Comparison of ENCODE assay signal across 25 cellular contexts in the genomic region with DNA sequence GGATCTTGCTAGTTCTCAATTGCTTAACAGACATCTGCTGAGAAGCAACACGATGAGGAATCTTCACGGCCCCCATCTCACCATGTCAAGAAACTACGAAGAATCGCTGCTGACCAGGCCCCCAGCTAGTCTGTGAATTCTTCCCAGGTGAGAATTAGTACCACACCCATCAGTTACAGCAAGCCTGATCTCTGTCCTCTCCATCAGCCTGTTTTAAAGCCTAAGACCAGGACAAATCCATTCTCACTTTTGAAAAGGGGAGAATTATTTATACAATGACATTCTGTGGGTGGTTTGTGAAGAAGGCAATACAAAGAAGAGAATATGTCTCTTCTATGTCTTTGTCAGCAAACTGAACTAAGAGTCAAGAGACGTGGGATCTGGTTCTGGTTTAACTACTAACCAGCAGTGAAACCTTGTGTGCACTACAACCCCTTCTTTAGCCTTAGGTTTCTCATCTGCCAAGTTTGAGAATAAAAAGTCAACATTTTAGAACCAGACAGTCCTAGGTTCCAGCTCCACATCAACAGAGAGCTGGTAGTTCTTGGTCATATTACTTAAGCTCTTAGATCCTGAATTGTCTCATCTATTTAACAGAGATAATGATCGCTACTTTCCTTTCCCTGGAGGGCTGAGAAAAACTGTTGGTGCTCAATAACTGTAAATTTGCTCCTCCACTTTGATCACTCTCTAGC.
DNase-seq lines count a peak whose midpoint lies in the region; ATAC-seq, FAIRE-seq and TF ChIP-seq lines count a peak whose summit lies in the region.
"Had no signal": no experiment of that assay in that cellular context is flagged by ENCODE, and none has a peak within 500 bp of the region (broad histone marks: within the 10 kb centered on the region; RNA-seq: fewer than 3 reads in every experiment).

No MANE protein-coding gene starts in this region.

- TF ChIP-seq CTCF in liver (IDR thresholded peaks at IDR 0.05; ENCODE audit: low read depth, low read length, missing input control) (no peak), HepG2 (CRISPR knock-in tag; IDR thresholded peaks at IDR 0.05) (no peak), K562 (IDR thresholded peaks at IDR 0.05 in 2 of 3, conservative IDR thresholded peaks at IDR 0.05 in 1 of 3; ENCODE audit: insufficient read depth in 2 of 3, low read depth in 1 of 3, low read length in 3 of 3) (no peak), neural progenitor cell (IDR thresholded peaks at IDR 0.05) (no peak)

- no TSS peak for BruUV-seq in HepG2 (replicated peaks; lab: Mats Ljungman, UMichigan)
- BruUV-seq in K562 (replicated peaks; lab: Mats Ljungman, UMichigan) = no TSS peak

- H3K27me3 Mint-ChIP-seq in neural progenitor cell (ENCODE audit: insufficient read depth, low read depth) = peaks cover 2% of the 10 kb centered on the region

- TF ChIP-seq EP300 in HepG2 (IDR thresholded peaks at IDR 0.05; ENCODE audit: low read depth in 2 of 2, low read length in 2 of 2) = no peak
- no peak for TF ChIP-seq EP300 in HepG2 (CRISPR knock-in tag; IDR thresholded peaks at IDR 0.05; ENCODE audit: borderline replicate concordance)
- no peak for TF ChIP-seq EP300 in K562 (IDR thresholded peaks at IDR 0.05; ENCODE audit: low read length)

- H2AFZ ChIP-seq in HepG2 (ENCODE audit: low read length) = no peak overlapping the region
- no peak overlapping the region for H2AFZ ChIP-seq in K562 (ENCODE audit: low read depth, low read length)
- H2AFZ ChIP-seq in neural progenitor cell (replicated peaks) = peak overlapping the region; percentile 3
- H2AFZ ChIP-seq: GM23338 had no signal

- H3K27me3 ChIP-seq in liver (ENCODE audit: control insufficient read depth in 4 of 4, insufficient read depth in 4 of 4, low read length in 3 of 4) (no peaks in the 10 kb centered on the region), HepG2 (ENCODE audit: control insufficient read depth in 1 of 2, insufficient read depth in 2 of 2, low read length in 2 of 2) (no peaks in the 10 kb centered on the region), K562 (ENCODE audit: control insufficient read depth in 2 of 2, insufficient read depth in 2 of 2, low read length in 2 of 2) (no peaks in the 10 kb centered on the region), neural progenitor cell (no peaks in the 10 kb centered on the region)
- H3K27me3 ChIP-seq: BE2C; BLaER1 treated with 17β-estradiol and CSF1 and Interleukin-3, amounts not matched to agents 10 nM and 100 nM had no signal

- no peaks in the 10 kb centered on the region for H3K9me3 Mint-ChIP-seq in neural progenitor cell
- H3K9me3 Mint-ChIP-seq: GM23338 had no signal

- CTCF ChIA-PET in HepG2 (lab: Yijun Ruan, JAX; ENCODE audit: low intra/inter-chr PET ratio, low total read pairs) = no interaction called here
- CTCF ChIA-PET in K562 (lab: Yijun Ruan, JAX; ENCODE audit: low intra/inter-chr PET ratio) = no interaction called here

- no peak for TF ChIP-seq POLR2A in HepG2 (IDR thresholded peaks at IDR 0.05; ENCODE audit: insufficient read depth in 1 of 2, low read depth in 2 of 2, low read length in 2 of 2)
- no peak for TF ChIP-seq POLR2A in K562 (conservative IDR thresholded peaks at IDR 0.05)

- H3K36me3 Mint-ChIP-seq in neural progenitor cell = no peaks in the 10 kb centered on the region
- H3K36me3 Mint-ChIP-seq: CD14-positive monocyte; CD8-positive, alpha-beta memory T cell had no signal

- no peaks in the 10 kb centered on the region for H4K20me1 ChIP-seq in HepG2 (ENCODE audit: insufficient read depth, low read length)
- no peaks in the 10 kb centered on the region for H4K20me1 ChIP-seq in K562 (replicated peaks; ENCODE audit: control insufficient read depth, insufficient read depth, low read length)
- no peaks in the 10 kb centered on the region for H4K20me1 ChIP-seq in neural progenitor cell (ENCODE audit: low read depth)
- H4K20me1 ChIP-seq: BLaER1 treated with 17β-estradiol and CSF1 and Interleukin-3, amounts not matched to agents 10 nM and 100 nM had no signal

- H3K36me3 ChIP-seq in liver (ENCODE audit: control insufficient read depth in 4 of 4, insufficient read depth in 3 of 4, low read depth in 1 of 4, low read length in 3 of 4) (no peaks in the 10 kb centered on the region), HepG2 (replicated peaks in 1 of 2; ENCODE audit: control insufficient read depth in 1 of 2, insufficient read depth in 2 of 2, low read length in 2 of 2) (no peaks in the 10 kb centered on the region), K562 (ENCODE audit: control insufficient read depth, insufficient read depth, low read length) (no peaks in the 10 kb centered on the region), neural progenitor cell (no peaks in the 10 kb centered on the region)
- H3K36me3 ChIP-seq: BE2C; BLaER1 treated with 17β-estradiol and CSF1 and Interleukin-3, amounts not matched to agents 10 nM and 100 nM had no signal

- intact Hi-C loops in HepG2 (cut with micrococcal nuclease; ENCODE audit: unreplicated experiment) = no loop called here
- intact Hi-C loops in K562 (cut with micrococcal nuclease) = no loop called here

- ATAC-seq in HepG2 (no peak), K562 (no peak)
- ATAC-seq: A549, GM23338, HCT116 had no signal

- in situ Hi-C loops in HepG2 (cut with HindIII; ENCODE audit: extremely low pct_ligation_motif_present, low pct_unique_long_range_greater_than_20kb) = no loop called here
- in situ Hi-C loops in K562 (cut with MboI) = no loop called here

- 80% methylated on average over 6 of the region's 6 CpGs for WGBS in liver
- 3% methylated on average over 5 of the region's 6 CpGs for WGBS in HepG2 (ENCODE audit: low lambda C conversion rate)
- 0% methylated on average over 6 of the region's 6 CpGs for WGBS in K562 (ENCODE audit: insufficient coverage, low coverage, missing lambda C conversion rate)

- FAIRE-seq in HepG2 (lab: Jason Lieb, UNC) = no peak
- no peak for FAIRE-seq in K562 (lab: Jason Lieb, UNC)
- FAIRE-seq: A549, D721Med, GM12878, GM19239 had no signal

- H3K27ac Mint-ChIP-seq in neural progenitor cell = no peak overlapping the region
- H3K27ac Mint-ChIP-seq: CD14-positive monocyte; CD4-positive, alpha-beta T cell; CD8-positive, alpha-beta memory T cell; GM23338; H9 had no signal

- H3K4me1 Mint-ChIP-seq in neural progenitor cell = no peaks in the 10 kb centered on the region
- H3K4me1 Mint-ChIP-seq: CD14-positive monocyte; CD8-positive, alpha-beta memory T cell; GM23338; H9 had no signal

- H3K27ac ChIP-seq in liver (ENCODE audit: low read depth in 1 of 2, low read length in 2 of 2) (peak overlapping the region; percentile 15 to 46), HepG2 (ENCODE audit: extremely low read length, insufficient read depth, low read length) (no peak overlapping the region), K562 (ENCODE audit: extremely low read depth, low read depth, low read length) (no peak overlapping the region), neural progenitor cell (no peak overlapping the region)
- H3K27ac ChIP-seq: A549; BLaER1 treated with 17β-estradiol and CSF1 and Interleukin-3, amounts not matched to agents 10 nM and 100 nM had no signal

- H3F3A ChIP-seq in neural progenitor cell (ENCODE audit: low read depth) = no peaks in the 10 kb centered on the region

- POLR2A ChIA-PET in HepG2 (lab: Yijun Ruan, JAX) (no interaction called here), K562 (lab: Yijun Ruan, JAX) (no interaction called here)

- peak overlapping the region in 1 of 2 donors; percentile 42 for H3K9ac ChIP-seq in liver (ENCODE audit: low read depth in 1 of 2, low read length in 2 of 2)
- H3K9ac ChIP-seq in HepG2 (ENCODE audit: insufficient read depth, low read depth, low read length) = no peak overlapping the region
- no peak overlapping the region for H3K9ac ChIP-seq in K562 (ENCODE audit: insufficient read depth in 1 of 2, low read depth in 2 of 2, low read length in 2 of 2)
- no peak overlapping the region for H3K9ac ChIP-seq in neural progenitor cell
- H3K9ac ChIP-seq: BLaER1 treated with 17β-estradiol and CSF1 and Interleukin-3, amounts not matched to agents 10 nM and 100 nM had no signal

- H3K79me2 ChIP-seq in HepG2 (ENCODE audit: insufficient read depth, low read length) (no peaks in the 10 kb centered on the region), K562 (ENCODE audit: control insufficient read depth, insufficient read depth, low read length) (no peaks in the 10 kb centered on the region), neural progenitor cell (ENCODE audit: low read depth) (no peaks in the 10 kb centered on the region)

- H3K4me3 Mint-ChIP-seq in neural progenitor cell = no peak overlapping the region
- H3K4me3 Mint-ChIP-seq: CD14-positive monocyte; CD4-positive, alpha-beta T cell; CD8-positive, alpha-beta memory T cell; GM23338; H9 had no signal

- H3K4me2 ChIP-seq in HepG2 (ENCODE audit: low read depth, low read length) = no peak overlapping the region
- H3K4me2 ChIP-seq in K562 (ENCODE audit: insufficient read depth, low read length) = no peak overlapping the region
- no peak overlapping the region for H3K4me2 ChIP-seq in neural progenitor cell
- H3K4me2 ChIP-seq: A549; BLaER1 treated with 17β-estradiol and CSF1 and Interleukin-3, amounts not matched to agents 10 nM and 100 nM; GM23338 had no signal

- no peaks in the 10 kb centered on the region for H3K9me3 ChIP-seq in liver (ENCODE audit: control insufficient read depth in 4 of 4, low read length in 3 of 4)
- no peaks in the 10 kb centered on the region for H3K9me3 ChIP-seq in HepG2 (ENCODE audit: low read length)
- no peaks in the 10 kb centered on the region for H3K9me3 ChIP-seq in K562 (replicated peaks; ENCODE audit: control insufficient read depth, insufficient read depth, low read depth, low read length)
- no peaks in the 10 kb centered on the region for H3K9me3 ChIP-seq in neural progenitor cell (ENCODE audit: low read depth)
- H3K9me3 ChIP-seq: A549, BE2C had no signal

- no peak overlapping the region for H3K4me3 ChIP-seq in liver (ENCODE audit: low read depth in 1 of 3, low read length in 3 of 3)
- no peak overlapping the region for H3K4me3 ChIP-seq in HepG2 (replicated peaks in 1 of 3; ENCODE audit: insufficient read depth in 1 of 3, low read depth in 2 of 3, low read length in 3 of 3)
- no peak overlapping the region for H3K4me3 ChIP-seq in K562
- no peak overlapping the region for H3K4me3 ChIP-seq in neural progenitor cell
- H3K4me3 ChIP-seq: A549; BLaER1 treated with 17β-estradiol and CSF1 and Interleukin-3, amounts not matched to agents 10 nM and 100 nM; GM12878; GM23338 had no signal

- H3K4me1 ChIP-seq in liver (ENCODE audit: control insufficient read depth in 4 of 4, insufficient read depth in 4 of 4, low read length in 3 of 4) = peaks cover 0 to 16% (median 5%) of the 10 kb centered on the region in 4 donors
- H3K4me1 ChIP-seq in HepG2 (ENCODE audit: insufficient read depth, low read length) = no peaks in the 10 kb centered on the region
- H3K4me1 ChIP-seq in K562 (replicated peaks in 1 of 2; ENCODE audit: control insufficient read depth in 2 of 2, insufficient read depth in 2 of 2, low read length in 2 of 2) = no peaks in the 10 kb centered on the region
- H3K4me1 ChIP-seq in neural progenitor cell = no peaks in the 10 kb centered on the region
- H3K4me1 ChIP-seq: A549, BE2C had no signal

- DNase-seq in HepG2 (ENCODE audit: low spot score) (no peak), K562 (ENCODE audit: extremely low read depth in 1 of 4, low spot score in 3 of 4) (no peak), neural progenitor cell (ENCODE audit: low spot score) (no peak), NCI-H2227 (lab: John Stamatoyannopoulos, UW; ENCODE audit: unreplicated experiment) (no peak), kidney tubule cell (ENCODE audit: low spot score) (no peak)
- DNase-seq: 8988T; ACHN; AML-193; BE2C; CD4-positive, alpha-beta T cell; CD8-positive, alpha-beta memory T cell; DMS 273 treated with DMSO at 0.1 percent for 48 hours; DMS79; EL; GDM1; H9 had no signal

- no peak for TF ChIP-seq RAD21 in liver (IDR thresholded peaks at IDR 0.05)
- no peak for TF ChIP-seq RAD21 in HepG2 (CRISPR knock-in tag; IDR thresholded peaks at IDR 0.05)
- no peak for TF ChIP-seq RAD21 in K562 (CRISPR knock-in tag; conservative IDR thresholded peaks at IDR 0.05 in 1 of 2, IDR thresholded peaks at IDR 0.05 in 1 of 2)

- no peaks in the 10 kb centered on the region for H3K9me1 ChIP-seq in K562 (ENCODE audit: control insufficient read depth, insufficient read depth, low read length)

Comparison
In these comparisons a context has a peak if more than half of its experiments do, and no peak if none do; other contexts are left out.
1. H3K27ac ChIP-seq: peak in liver (2 of 2); none in HepG2 (single experiment), K562 (single experiment) and neural progenitor cell (single experiment).